15 cellular contexts compared by ENCODE assay signal in genomic region chr4:128639586-128640270, GRCh38.
DNase-seq lines count a peak whose midpoint lies in the region; ATAC-seq and TF ChIP-seq lines count a peak whose summit lies in the region.
"Had no signal": no experiment of that assay in that cellular context is flagged by ENCODE, and none has a peak within 500 bp of the region (broad histone marks: within the 10 kb centered on the region; RNA-seq: fewer than 3 reads in every experiment).

No MANE protein-coding gene starts in this region.

- no peaks in the 10 kb centered on the region for H4K20me1 ChIP-seq in OCI-LY7 (ENCODE audit: insufficient read depth, low read length)

- CTCF ChIA-PET in OCI-LY7 (lab: Charles Lee; ENCODE audit: unreplicated experiment): no interaction called here

- peak; percentile 32 for ATAC-seq in Right ventricle myocardium inferior
- ATAC-seq in mucosa of descending colon: peak; percentile 35
- no peak for ATAC-seq in GM19397 (IDR thresholded peaks at IDR 0.05; ENCODE audit: unreplicated experiment)
- ATAC-seq: activated CD8-positive, alpha-beta T cell treated with anti-CD3 and anti-CD28 coated beads, Interleukin-2, amount 10 ng/mL, durations not matched to agents 7 days and 5 days; CD8-positive, alpha-beta T cell; stimulated activated naive CD8-positive, alpha-beta T cell treated with anti-CD3 and anti-CD28 coated beads, Interleukin-15, amount 100 ng/mL, for 72 hours had no signal

- H3K36me3 ChIP-seq in mucosa of descending colon (ENCODE audit: low read depth): no peaks in the 10 kb centered on the region
- H3K36me3 ChIP-seq in OCI-LY7 (ENCODE audit: insufficient read depth, low read length): no peaks in the 10 kb centered on the region
- H3K36me3 ChIP-seq: Peyer's patch had no signal

- H3K4me2 ChIP-seq in OCI-LY7 (ENCODE audit: low read length): no peak overlapping the region

- BruUV-seq in OCI-LY7 (replicated peaks; lab: Mats Ljungman, UMichigan): no TSS peak

- no peak for TF ChIP-seq CTCF in fibroblast of pulmonary artery (IDR thresholded peaks at IDR 0.05; ENCODE audit: low read length, missing control alignments)
- no peak for TF ChIP-seq CTCF in mucosa of descending colon (IDR thresholded peaks at IDR 0.05)
- TF ChIP-seq CTCF in OCI-LY7 (conservative IDR thresholded peaks at IDR 0.05; ENCODE audit: low read length): no peak

- H3K9me3 ChIP-seq in mucosa of descending colon: no peaks in the 10 kb centered on the region
- H3K9me3 ChIP-seq in OCI-LY7 (ENCODE audit: low read length): no peaks in the 10 kb centered on the region
- H3K9me3 ChIP-seq: Peyer's patch had no signal

- 0 out of 2 replicates have a peak, but pooled peaks cover 6% of the 10 kb centered on the region for H3K9me2 ChIP-seq in OCI-LY7 (ENCODE audit: insufficient read depth, low read length)

- intact Hi-C loops in Right ventricle myocardium inferior (cut with DNase I) (no loop called here), cardiac septum (cut with DNase I) (no loop called here), mucosa of descending colon (cut with DNase I, micrococcal nuclease) (no loop called here), OCI-LY7 (cut with micrococcal nuclease; ENCODE audit: unreplicated experiment) (no loop called here), posterior vena cava (cut with DNase I) (loop anchor here in 1 of 2 donors (2.0 kb wide), 1 partner anchor 15 kb away; no protein-coding TSS in a partner anchor)

- no peak overlapping the region for H2AFZ ChIP-seq in OCI-LY7 (ENCODE audit: low read length)

- peaks cover 5% of the 10 kb centered on the region for H3K4me1 ChIP-seq in mucosa of descending colon (ENCODE audit: low read depth)
- no peaks in the 10 kb centered on the region for H3K4me1 ChIP-seq in OCI-LY7 (ENCODE audit: insufficient read depth, low read length, poor library complexity, severe bottlenecking)
- H3K4me1 ChIP-seq: Peyer's patch had no signal

- H3K79me2 ChIP-seq in OCI-LY7 (ENCODE audit: insufficient read depth, low read depth, low read length): no peaks in the 10 kb centered on the region

- POLR2A ChIA-PET in OCI-LY7 (lab: Charles Lee): no interaction called here

- DNase-seq in Right ventricle myocardium inferior (ENCODE audit: missing footprints) (no peak), cardiac septum (ENCODE audit: low spot score) (no peak), fibroblast of pulmonary artery (ENCODE audit: low read depth) (peak; percentile 7), mucosa of descending colon (no peak), OCI-LY7 (ENCODE audit: low spot score) (no peak), posterior vena cava (ENCODE audit: low spot score) (no peak)
- DNase-seq in stimulated activated CD8-positive, alpha-beta memory T cell treated with anti-CD3 and anti-CD28 coated beads, Interleukin-4, amount 100 ng/mL, for 48 hours: no peak
- DNase-seq: activated CD8-positive, alpha-beta T cell treated with anti-CD3 and anti-CD28 coated beads, Interleukin-2, amount 10 ng/mL, durations not matched to agents 7 days and 5 days; CD8-positive, alpha-beta T cell; NCI-H187; Peyer's patch; stimulated activated naive CD8-positive, alpha-beta T cell treated with anti-CD3 and anti-CD28 coated beads, Interleukin-15, amount 100 ng/mL, for 72 hours; SW 1271 had no signal

- no peak overlapping the region for H3K4me3 ChIP-seq in fibroblast of pulmonary artery (replicated peaks; ENCODE audit: low read depth, low read length)
- H3K4me3 ChIP-seq in mucosa of descending colon: no peak overlapping the region
- no peak overlapping the region for H3K4me3 ChIP-seq in OCI-LY7 (ENCODE audit: low read depth, low read length, poor library complexity, severe bottlenecking)
- H3K4me3 ChIP-seq: Peyer's patch had no signal

- H3K27ac ChIP-seq in OCI-LY7 (ENCODE audit: low read depth, low read length, poor library complexity, severe bottlenecking): no peak overlapping the region
- H3K27ac ChIP-seq: HL-60, Peyer's patch had no signal
